Comparison of ENCODE assay signal across 12 cellular contexts in genomic region chr14:38290601-38291190, GRCh38. TPM values are rescaled to one million over a fixed set of nuclear protein-coding genes. Genes with fewer than 3 reads are reported as not detected.
A peak's percentile ranks its signal among the peaks of the same experiment; 100 is the strongest.
DNase-seq lines count a peak whose midpoint lies in the region; ATAC-seq and TF ChIP-seq lines count a peak whose summit lies in the region.
"Had no signal": no experiment of that assay in that cellular context is flagged by ENCODE, and none has a peak within 500 bp of the region (broad histone marks: within the 10 kb centered on the region; RNA-seq: fewer than 3 reads in every experiment).

No MANE protein-coding gene starts in this region.

- no peak for ATAC-seq in PC-3

- intact Hi-C loops in PC-3 (cut with micrococcal nuclease): no loop called here

- H3F3A ChIP-seq in PC-3 (ENCODE audit: low read length, unreplicated experiment): no peaks in the 10 kb centered on the region

- peak overlapping the region; percentile 21 for H3K4me2 ChIP-seq in PC-3 (ENCODE audit: low read length)

- H3K4me3 ChIP-seq in PC-3 (ENCODE audit: low read length) (no peak overlapping the region), fibroblast of the aortic adventitia (ENCODE audit: low read depth, low read length) (no peak overlapping the region), Peyer's patch (no peak overlapping the region)
- H3K4me3 ChIP-seq: esophagus muscularis mucosa had no signal

- H3K27me3 Mint-ChIP-seq in immature natural killer cell (ENCODE audit: low read depth in 3 of 3): peaks cover 0 to 5% (median 2%) of the 10 kb centered on the region in 3 donors

- no peak for TF ChIP-seq POLR2A in Peyer's patch (IDR thresholded peaks at IDR 0.05)

- no peaks in the 10 kb centered on the region for H3K36me3 Mint-ChIP-seq in immature natural killer cell
- H3K36me3 Mint-ChIP-seq: activated naive CD8-positive, alpha-beta T cell treated with anti-CD3 and anti-CD28 coated beads for 36 hours had no signal

- no peaks in the 10 kb centered on the region for H4K20me1 ChIP-seq in PC-3 (ENCODE audit: low read length)

- H3K36me3 ChIP-seq in PC-3 (ENCODE audit: low read depth, low read length): no peaks in the 10 kb centered on the region
- H3K36me3 ChIP-seq in Peyer's patch: no peaks in the 10 kb centered on the region
- H3K36me3 ChIP-seq: esophagus muscularis mucosa had no signal

- H3K4me1 ChIP-seq in PC-3 (ENCODE audit: insufficient read depth, low read length) (peaks cover 21% of the 10 kb centered on the region), Peyer's patch (no peaks in the 10 kb centered on the region)

- H3K9ac ChIP-seq in PC-3 (ENCODE audit: low read length): peak overlapping the region; percentile 20; the same call in 1 of the 2 replicates

- H3K9me3 ChIP-seq in PC-3 (ENCODE audit: low read length) (no peaks in the 10 kb centered on the region), Peyer's patch (no peaks in the 10 kb centered on the region)
- H3K9me3 ChIP-seq: esophagus muscularis mucosa had no signal

- no peaks in the 10 kb centered on the region for H3K4me1 Mint-ChIP-seq in immature natural killer cell
- H3K4me1 Mint-ChIP-seq: activated naive CD8-positive, alpha-beta T cell treated with anti-CD3 and anti-CD28 coated beads for 36 hours; neural crest cell had no signal

- TF ChIP-seq CTCF in PC-3 (conservative IDR thresholded peaks at IDR 0.05; ENCODE audit: low read depth, low read length) (no peak), fibroblast of the aortic adventitia (IDR thresholded peaks at IDR 0.05; ENCODE audit: insufficient read depth, low read length) (no peak), Peyer's patch (IDR thresholded peaks at IDR 0.05) (no peak)

- no TSS peak for BruUV-seq in PC-3 (replicated peaks; lab: Mats Ljungman, UMichigan)

- CTCF ChIA-PET in PC-3 (lab: Charles Lee): no interaction called here

- no peak overlapping the region for H3K4me3 Mint-ChIP-seq in immature natural killer cell
- H3K4me3 Mint-ChIP-seq: activated naive CD8-positive, alpha-beta T cell treated with anti-CD3 and anti-CD28 coated beads for 36 hours; neural crest cell had no signal

- no peak overlapping the region for H3K27ac Mint-ChIP-seq in immature natural killer cell
- H3K27ac Mint-ChIP-seq: activated naive CD8-positive, alpha-beta T cell treated with anti-CD3 and anti-CD28 coated beads for 36 hours had no signal

- no peaks in the 10 kb centered on the region for H3K9me2 ChIP-seq in PC-3 (replicated peaks; ENCODE audit: low read length)

- H3K27me3 ChIP-seq in PC-3 (ENCODE audit: low read length): no peaks in the 10 kb centered on the region
- no peaks in the 10 kb centered on the region for H3K27me3 ChIP-seq in Peyer's patch
- H3K27me3 ChIP-seq: esophagus muscularis mucosa had no signal

- peak; percentile 23 for DNase-seq in Daoy (ENCODE audit: low read depth)
- DNase-seq in PC-3: peak; percentile 82
- DNase-seq in fibroblast of the aortic adventitia (ENCODE audit: low read depth): peak; percentile 91
- DNase-seq in putamen (ENCODE audit: low spot score): peak; percentile 3
- DNase-seq in NCI-H187 (lab: John Stamatoyannopoulos, UW): no peak
- DNase-seq in Peyer's patch: no peak
- no peak for DNase-seq in immature natural killer cell
- no peak for DNase-seq in T1000 (lab: John Stamatoyannopoulos, UW)
- DNase-seq: activated naive CD8-positive, alpha-beta T cell treated with anti-CD3 and anti-CD28 coated beads for 36 hours; Kasumi-1 had no signal

- H3K27ac ChIP-seq in PC-3 (ENCODE audit: low read length) (peak overlapping the region; percentile 45), Peyer's patch (no peak overlapping the region)

- no peaks in the 10 kb centered on the region for H3K79me2 ChIP-seq in PC-3 (ENCODE audit: low read length)

- POLR2A ChIA-PET in PC-3 (lab: Charles Lee; ENCODE audit: unreplicated experiment): no interaction called here

- peaks cover 0 to 6% (median 0%) of the 10 kb centered on the region in 6 donors for H3K9me3 Mint-ChIP-seq in immature natural killer cell
- H3K9me3 Mint-ChIP-seq: activated naive CD8-positive, alpha-beta T cell treated with anti-CD3 and anti-CD28 coated beads for 36 hours had no signal

- no peak overlapping the region for H2AFZ ChIP-seq in PC-3 (ENCODE audit: low read length)

RNA-seq across cellular contexts. Expression of gene CLEC14A, which starts 34.8 kb away (rescaled TPM):
- total RNA-seq in Daoy (2014; rRNA removed; shearing (Covaris generic)): not detected in 2 replicates
- total RNA-seq in PC-3 (2014; rRNA removed): not detected in 2 replicates
- 0.63 and 4.5 TPM in 2 replicates for total RNA-seq in fibroblast of the aortic adventitia (ENCODE audit: low replicate concordance)
- 10 to 100 TPM in 1 of 4 donors, 1 to 10 TPM in 3; 4.0 to 11.0 (median 7.5) TPM for total RNA-seq in Peyer's patch
- not detected for polyA plus RNA-seq in immature natural killer cell
- total RNA-seq: activated naive CD8-positive, alpha-beta T cell treated with anti-CD3 and anti-CD28 coated beads for 36 hours; neural crest cell had no signal

Comparison
In these comparisons a context has a peak if more than half of its experiments do, and no peak if none do; other contexts are left out.
1. DNase-seq: peak in Daoy (single experiment), PC-3 (single experiment), fibroblast of the aortic adventitia (single experiment) and putamen (single experiment); none in NCI-H187 (0 of 2), Peyer's patch (0 of 3), immature natural killer cell (0 of 3) and T1000 (single experiment).